In genomic region chr12:120447992-120448391, GRCh38 we compare ENCODE assay signal across 12 cellular contexts. TPM values are rescaled to one million over a fixed set of nuclear protein-coding genes. Genes with fewer than 3 reads are reported as not detected.
DNase-seq lines count a peak whose midpoint lies in the region; ATAC-seq and TF ChIP-seq lines count a peak whose summit lies in the region.
"Had no signal": no experiment of that assay in that cellular context is flagged by ENCODE, and none has a peak within 500 bp of the region (broad histone marks: within the 10 kb centered on the region; RNA-seq: fewer than 3 reads in every experiment).

No MANE protein-coding gene starts in this region.

- CTCF ChIA-PET in activated naive CD4-positive, alpha-beta T cell treated with anti-CD3 and anti-CD28 coated beads for 36 hours (lab: Charles Lee): interaction anchor here (0.6 to 2.2 kb wide), 4 partner anchors 9 to 19 kb away, joined by 3 to 6 read pairs (median 5); no protein-coding TSS in a partner anchor
- CTCF ChIA-PET in PC-9 (lab: Charles Lee): interaction anchor here (0.7 to 1.1 kb wide), 2 partner anchors 41 to 255 kb away, joined by 5 to 10 read pairs; no protein-coding TSS in a partner anchor

- peaks cover 26% of the 10 kb centered on the region for H3K36me3 Mint-ChIP-seq in activated naive CD4-positive, alpha-beta T cell treated with anti-CD3 and anti-CD28 coated beads for 36 hours (ENCODE audit: low read depth)
- H3K36me3 Mint-ChIP-seq in glutamatergic neuron (ENCODE audit: unreplicated experiment): no peaks in the 10 kb centered on the region
- H3K36me3 Mint-ChIP-seq in stimulated activated memory B cell treated with anti-CD40 and anti-IgM and Interleukin-4, amounts not matched to agents 10 μg/mL and 1 μg/mL and 100 μg/mL, for 72 hours: no peaks in the 10 kb centered on the region

- no peaks in the 10 kb centered on the region for H3K27me3 Mint-ChIP-seq in activated naive CD4-positive, alpha-beta T cell treated with anti-CD3 and anti-CD28 coated beads for 36 hours (ENCODE audit: low read depth)
- H3K27me3 Mint-ChIP-seq in glutamatergic neuron (ENCODE audit: unreplicated experiment): peaks cover 8% of the 10 kb centered on the region
- H3K27me3 Mint-ChIP-seq in stimulated activated memory B cell treated with anti-CD40 and anti-IgM and Interleukin-4, amounts not matched to agents 10 μg/mL and 1 μg/mL and 100 μg/mL, for 72 hours: no peaks in the 10 kb centered on the region

- ATAC-seq in stimulated activated memory B cell treated with anti-CD40 and anti-IgM and Interleukin-4, amounts not matched to agents 10 μg/mL and 1 μg/mL and 100 μg/mL, for 72 hours: no peak
- ATAC-seq in HG03565 (IDR thresholded peaks at IDR 0.05; ENCODE audit: unreplicated experiment) (no peak), HG03571 (IDR thresholded peaks at IDR 0.05; ENCODE audit: unreplicated experiment) (no peak)

- H3K9me3 ChIP-seq in PC-9 (ENCODE audit: insufficient read depth, low read depth): no peaks in the 10 kb centered on the region
- H3K9me3 ChIP-seq: uterus had no signal

- H3K9me2 ChIP-seq in PC-9 (ENCODE audit: insufficient read depth): no peaks in the 10 kb centered on the region

- peak overlapping the region; percentile 84 for H3K4me2 ChIP-seq in PC-9

- peaks cover 45% of the 10 kb centered on the region for H3K4me1 Mint-ChIP-seq in activated naive CD4-positive, alpha-beta T cell treated with anti-CD3 and anti-CD28 coated beads for 36 hours (ENCODE audit: low read depth)
- peaks cover 3% of the 10 kb centered on the region for H3K4me1 Mint-ChIP-seq in glutamatergic neuron (ENCODE audit: low read depth, unreplicated experiment)
- H3K4me1 Mint-ChIP-seq in stimulated activated memory B cell treated with anti-CD40 and anti-IgM and Interleukin-4, amounts not matched to agents 10 μg/mL and 1 μg/mL and 100 μg/mL, for 72 hours: peaks cover 30% of the 10 kb centered on the region

- no TSS peak for BruUV-seq in PC-9 (replicated peaks; lab: Mats Ljungman, UMichigan)

- H3K9me3 Mint-ChIP-seq in activated naive CD4-positive, alpha-beta T cell treated with anti-CD3 and anti-CD28 coated beads for 36 hours: no peaks in the 10 kb centered on the region
- peaks cover 7% of the 10 kb centered on the region for H3K9me3 Mint-ChIP-seq in glutamatergic neuron (ENCODE audit: unreplicated experiment)
- no peaks in the 10 kb centered on the region for H3K9me3 Mint-ChIP-seq in stimulated activated memory B cell treated with anti-CD40 and anti-IgM and Interleukin-4, amounts not matched to agents 10 μg/mL and 1 μg/mL and 100 μg/mL, for 72 hours

- POLR2A ChIA-PET in PC-9 (lab: Charles Lee; ENCODE audit: unreplicated experiment): no interaction called here

- no peak overlapping the region for H2AFZ ChIP-seq in PC-9

- peaks cover 75% of the 10 kb centered on the region for H3K79me2 ChIP-seq in PC-9 (ENCODE audit: low read depth)

- no peak overlapping the region for H3K27ac Mint-ChIP-seq in activated naive CD4-positive, alpha-beta T cell treated with anti-CD3 and anti-CD28 coated beads for 36 hours
- H3K27ac Mint-ChIP-seq in glutamatergic neuron (ENCODE audit: unreplicated experiment): no peak overlapping the region
- H3K27ac Mint-ChIP-seq in stimulated activated memory B cell treated with anti-CD40 and anti-IgM and Interleukin-4, amounts not matched to agents 10 μg/mL and 1 μg/mL and 100 μg/mL, for 72 hours: peak overlapping the region; percentile 92

- peaks cover 38% of the 10 kb centered on the region; the same call in 1 of the 2 replicates for H3F3A ChIP-seq in PC-9 (ENCODE audit: insufficient read depth, low read depth)

- no peak for DNase-seq in activated naive CD4-positive, alpha-beta T cell treated with anti-CD3 and anti-CD28 coated beads for 36 hours
- DNase-seq in activated naive CD4-positive, alpha-beta T cell treated with anti-CD3 and anti-CD28 coated beads, Interleukin-2, amount 50 U/mL, for 16 hours: no peak
- DNase-seq in PC-9 (no peak), glutamatergic neuron (no peak), NCI-H1105 (lab: John Stamatoyannopoulos, UW) (no peak)
- DNase-seq: activated effector memory CD4-positive, alpha-beta T cell treated with Interleukin-2 at 50 U/mL for 16 hours; cortex of kidney; GF-D8; uterus had no signal

- no peaks in the 10 kb centered on the region for H3K27me3 ChIP-seq in PC-9 (ENCODE audit: insufficient read depth, low read depth)
- H3K27me3 ChIP-seq: uterus had no signal

- H3K4me3 Mint-ChIP-seq in activated naive CD4-positive, alpha-beta T cell treated with anti-CD3 and anti-CD28 coated beads for 36 hours: peak overlapping the region; percentile 95
- peak overlapping the region; percentile 52 for H3K4me3 Mint-ChIP-seq in glutamatergic neuron (ENCODE audit: unreplicated experiment)
- H3K4me3 Mint-ChIP-seq in stimulated activated memory B cell treated with anti-CD40 and anti-IgM and Interleukin-4, amounts not matched to agents 10 μg/mL and 1 μg/mL and 100 μg/mL, for 72 hours: peak overlapping the region; percentile 86

- TF ChIP-seq CTCF in PC-9 (conservative IDR thresholded peaks at IDR 0.05) (no peak), glutamatergic neuron (IDR thresholded peaks at IDR 0.05; ENCODE audit: partially characterized antibody, unreplicated experiment) (no peak)

- H3K27ac ChIP-seq in PC-9: no peak overlapping the region
- H3K27ac ChIP-seq: uterus had no signal

- intact Hi-C loops in activated naive CD4-positive, alpha-beta T cell treated with anti-CD3 and anti-CD28 coated beads for 36 hours (cut with micrococcal nuclease): loop anchor here (2.0 kb wide), 2 partner anchors 21 to 49 kb away; partner anchors contain the start of genes DYNLL1 and SRSF9
- intact Hi-C loops in PC-9 (cut with micrococcal nuclease; ENCODE audit: unreplicated experiment): loop anchor here (2.0 kb wide), 1 partner anchor 219 kb away; no protein-coding TSS in a partner anchor

- peaks cover 22% of the 10 kb centered on the region; the same call in 1 of the 2 replicates for H3K36me3 ChIP-seq in PC-9 (ENCODE audit: low read depth)
- H3K36me3 ChIP-seq: uterus had no signal

- peaks cover 17% of the 10 kb centered on the region for H3K4me1 ChIP-seq in PC-9 (replicated peaks; ENCODE audit: insufficient read depth)

- no peak overlapping the region for H3K4me3 ChIP-seq in PC-9

- 0 out of 2 replicates have a peak, but pooled peaks cover 3% of the 10 kb centered on the region for H4K20me1 ChIP-seq in PC-9 (ENCODE audit: insufficient read depth)

RNA-seq across cellular contexts. Expression of gene GATC, which starts 1.7 kb away (rescaled TPM):
- 10 to 100 TPM; 33.1 to 35.3 TPM for total RNA-seq in activated naive CD4-positive, alpha-beta T cell treated with anti-CD3 and anti-CD28 coated beads for 36 hours
- total RNA-seq in PC-9 (2021): 24.3 and 40.2 TPM in 2 replicates
- total RNA-seq in glutamatergic neuron (ENCODE audit: unreplicated experiment): 16.8 TPM

RNA-seq across cellular contexts. Expression of gene TRIAP1, which starts 1.8 kb away (rescaled TPM):
- total RNA-seq in activated naive CD4-positive, alpha-beta T cell treated with anti-CD3 and anti-CD28 coated beads for 36 hours: 10 to 100 TPM; 56.8 to 59.2 TPM
- total RNA-seq in PC-9 (2021) (23.5 and 27.5 TPM in 2 replicates), glutamatergic neuron (ENCODE audit: unreplicated experiment) (25.2 TPM)

RNA-seq across cellular contexts. Expression of gene COX6A1, which starts 10.1 kb away (rescaled TPM):
- total RNA-seq in activated naive CD4-positive, alpha-beta T cell treated with anti-CD3 and anti-CD28 coated beads for 36 hours: 100 to 1,000 TPM; 536 to 540 TPM
- 433 and 556 TPM in 2 replicates for total RNA-seq in PC-9 (2021)
- total RNA-seq in glutamatergic neuron (ENCODE audit: unreplicated experiment): 405 TPM

RNA-seq across cellular contexts. Expression of gene SRSF9, which starts 21.6 kb away (rescaled TPM):
- 100 to 1,000 TPM; 164 to 171 TPM for total RNA-seq in activated naive CD4-positive, alpha-beta T cell treated with anti-CD3 and anti-CD28 coated beads for 36 hours
- total RNA-seq in PC-9 (2021) (231 and 253 TPM in 2 replicates), glutamatergic neuron (ENCODE audit: unreplicated experiment) (210 TPM)

RNA-seq across cellular contexts. Expression of gene DYNLL1, which starts 47.9 kb away (rescaled TPM):
- total RNA-seq in activated naive CD4-positive, alpha-beta T cell treated with anti-CD3 and anti-CD28 coated beads for 36 hours: 10 to 100 TPM; 93.4 to 93.5 TPM
- total RNA-seq in PC-9 (2021) (251 and 340 TPM in 2 replicates), glutamatergic neuron (ENCODE audit: unreplicated experiment) (403 TPM)
